In the genomic region with DNA sequence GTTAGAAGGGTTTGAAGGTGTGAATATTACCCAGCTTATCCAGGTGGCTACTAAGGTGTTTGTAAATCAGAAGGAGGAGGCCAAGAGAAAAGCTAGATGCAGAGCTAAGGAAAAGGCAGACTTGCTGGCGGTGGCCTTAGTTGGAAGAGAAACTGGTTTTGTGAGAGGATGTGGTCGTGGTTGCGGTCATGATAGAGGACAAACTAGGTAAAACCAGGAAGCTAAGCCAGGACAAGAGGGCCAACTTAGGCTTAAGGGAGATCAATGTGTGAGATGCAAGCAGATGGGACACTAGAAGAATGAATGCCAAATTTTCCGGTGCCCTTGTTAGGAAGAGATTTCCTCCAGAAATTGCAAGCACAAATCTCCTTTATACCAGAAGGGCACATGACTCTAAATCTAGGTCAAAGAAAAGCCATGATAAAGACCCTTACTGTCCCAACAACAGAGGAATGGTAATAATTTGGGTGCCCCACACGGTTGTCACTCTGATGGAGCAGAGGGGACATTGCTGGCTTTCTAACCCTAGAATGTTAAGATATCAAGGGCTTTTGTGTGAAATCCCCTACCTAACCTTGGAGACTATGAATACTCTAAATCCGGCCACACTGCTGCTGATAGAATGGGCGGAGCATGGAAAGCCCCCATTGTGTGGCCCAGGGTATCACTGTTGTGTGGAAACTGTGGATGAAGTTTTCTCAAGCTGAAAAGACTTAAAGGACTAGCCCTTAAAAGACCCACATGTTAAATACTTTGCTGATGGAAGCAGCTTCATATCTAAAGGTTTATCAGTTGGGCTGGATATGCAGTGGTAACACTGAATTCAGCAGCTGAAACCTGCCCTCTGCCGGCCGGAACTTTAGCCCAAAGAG, we compare ENCODE assay signal across 9 cellular contexts. TPM values are rescaled to one million over a fixed set of nuclear protein-coding genes. Genes with fewer than 3 reads are reported as not detected.
DNase-seq lines count a peak whose midpoint lies in the region; ATAC-seq and TF ChIP-seq lines count a peak whose summit lies in the region.
"Had no signal": no experiment of that assay in that cellular context is flagged by ENCODE, and none has a peak within 500 bp of the region (broad histone marks: within the 10 kb centered on the region; RNA-seq: fewer than 3 reads in every experiment).

No MANE protein-coding gene starts in this region.

- H3K27ac ChIP-seq in neuronal stem cell (replicated peaks; ENCODE audit: low read length) (no peak overlapping the region), uterus (no peak overlapping the region)

- no peak overlapping the region for H3K4me2 ChIP-seq in neuronal stem cell (ENCODE audit: insufficient read depth, low read length, poor library complexity, severe bottlenecking)

- no peak overlapping the region for H4K8ac ChIP-seq in neuronal stem cell (ENCODE audit: low read depth, low read length)

- H3K4me1 ChIP-seq in neuronal stem cell (ENCODE audit: control insufficient read depth in 2 of 2, insufficient read depth in 1 of 2, low read depth in 1 of 2, low read length in 2 of 2): no peaks in the 10 kb centered on the region
- H3K4me1 ChIP-seq in uterus: no peaks in the 10 kb centered on the region

- no peak for TF ChIP-seq POLR2A in uterus (IDR thresholded peaks at IDR 0.05)

- no peak overlapping the region for H2AK5ac ChIP-seq in neuronal stem cell (ENCODE audit: low read depth, low read length)

- H3K36me3 Mint-ChIP-seq in glutamatergic neuron (ENCODE audit: unreplicated experiment): peaks cover 27% of the 10 kb centered on the region

- H2AFZ ChIP-seq in neuronal stem cell (ENCODE audit: low read length): no peak overlapping the region

- H2BK15ac ChIP-seq in neuronal stem cell (ENCODE audit: low read length): no peak overlapping the region

- TF ChIP-seq CTCF in epithelial cell of proximal tubule (conservative IDR thresholded peaks at IDR 0.05; ENCODE audit: low read depth, low read length): peak; percentile 45
- no peak for TF ChIP-seq CTCF in glutamatergic neuron (IDR thresholded peaks at IDR 0.05; ENCODE audit: partially characterized antibody, unreplicated experiment)
- no peak for TF ChIP-seq CTCF in uterus (IDR thresholded peaks at IDR 0.05)

- no peaks in the 10 kb centered on the region for H3K36me3 ChIP-seq in neuronal stem cell (replicated peaks in 1 of 2; ENCODE audit: control insufficient read depth in 2 of 2, insufficient read depth in 2 of 2, low read length in 2 of 2)
- H3K36me3 ChIP-seq in uterus: no peaks in the 10 kb centered on the region

- WGBS in neuronal stem cell (ENCODE audit: extremely low coverage in 2 of 2, insufficient read length in 2 of 2, insufficient replicate concordance in 1 of 2), 2 donors: no CpG with 5 or more reads among the region's 9 CpGs

- H3K4me1 Mint-ChIP-seq in glutamatergic neuron (ENCODE audit: low read depth, unreplicated experiment): no peaks in the 10 kb centered on the region

- ATAC-seq in GM19023 (IDR thresholded peaks at IDR 0.05; ENCODE audit: unreplicated experiment): peak; percentile 56
- peak; percentile 57 for ATAC-seq in HG03159 (IDR thresholded peaks at IDR 0.05; ENCODE audit: unreplicated experiment)

- H3K9ac ChIP-seq in neuronal stem cell (ENCODE audit: low read depth, low read length, poor library complexity): no peak overlapping the region

- DNase-seq in DMS53 treated with DMSO at 0.1 percent for 48 hours (lab: John Stamatoyannopoulos, UW; ENCODE audit: unreplicated experiment): peak; percentile 9
- peak; percentile 15 for DNase-seq in SKM-1 (lab: John Stamatoyannopoulos, UW; ENCODE audit: unreplicated experiment)
- DNase-seq in epithelial cell of proximal tubule (ENCODE audit: low read depth): no peak
- DNase-seq in neuronal stem cell (ENCODE audit: low spot score): no peak
- DNase-seq in glutamatergic neuron: no peak
- DNase-seq in uterus: no peak

- no peak overlapping the region for H2BK5ac ChIP-seq in neuronal stem cell (ENCODE audit: low read length)

- no peak overlapping the region for H3K27ac Mint-ChIP-seq in glutamatergic neuron (ENCODE audit: unreplicated experiment)

- no peaks in the 10 kb centered on the region for H3K27me3 Mint-ChIP-seq in glutamatergic neuron (ENCODE audit: unreplicated experiment)

- H3K4me3 ChIP-seq in epithelial cell of proximal tubule (ENCODE audit: low read depth, low read length) (no peak overlapping the region), neuronal stem cell (ENCODE audit: low read length in 2 of 2) (no peak overlapping the region), uterus (no peak overlapping the region)
- H3K4me3 ChIP-seq: lung had no signal

- H2BK12ac ChIP-seq in neuronal stem cell (ENCODE audit: low read length): no peak overlapping the region

- no peak overlapping the region for H3K14ac ChIP-seq in neuronal stem cell (ENCODE audit: low read length)

- no peak overlapping the region for H3K4me3 Mint-ChIP-seq in glutamatergic neuron (ENCODE audit: unreplicated experiment)

- intact Hi-C loops in uterus (cut with DNase I; ENCODE audit: low total_unique reads): no loop called here

- H3K27me3 ChIP-seq in neuronal stem cell (ENCODE audit: control insufficient read depth in 3 of 3, insufficient read depth in 3 of 3, low read depth in 1 of 3, low read length in 3 of 3) (no peaks in the 10 kb centered on the region), uterus (no peaks in the 10 kb centered on the region)

- no peak overlapping the region for H4K91ac ChIP-seq in neuronal stem cell (ENCODE audit: low read depth, low read length, poor library complexity)

- no peaks in the 10 kb centered on the region for H3K79me1 ChIP-seq in neuronal stem cell (ENCODE audit: low read depth, low read length)

- H3K23ac ChIP-seq in neuronal stem cell (ENCODE audit: low read depth, low read length, poor library complexity): no peak overlapping the region

- H3K9me3 Mint-ChIP-seq in glutamatergic neuron (ENCODE audit: unreplicated experiment): peaks cover 12% of the 10 kb centered on the region

- no peak overlapping the region for H3K18ac ChIP-seq in neuronal stem cell (ENCODE audit: low read length)

- peaks cover 8 to 12% of the 10 kb centered on the region in 2 donors for H3K9me3 ChIP-seq in neuronal stem cell (replicated peaks in 1 of 2; ENCODE audit: control insufficient read depth in 2 of 2, insufficient read depth in 1 of 2, low read depth in 1 of 2, low read length in 2 of 2)
- H3K9me3 ChIP-seq in uterus: no peaks in the 10 kb centered on the region

- no peak overlapping the region for H3K4ac ChIP-seq in neuronal stem cell (ENCODE audit: low read length)

- no peak overlapping the region for H2BK120ac ChIP-seq in neuronal stem cell (ENCODE audit: low read depth, low read length)

RNA-seq across cellular contexts. Expression of a gene that starts 7.8 kb away (rescaled TPM):
- total RNA-seq in epithelial cell of proximal tubule (not detected in 2 replicates), glutamatergic neuron (ENCODE audit: unreplicated experiment) (not detected), uterus (not detected)
- polyA plus RNA-seq in neuronal stem cell (2013, experiment 1 of 2): not detected
- polyA plus RNA-seq in neuronal stem cell (2013, experiment 2 of 2): not detected

RNA-seq across cellular contexts. Expression of a gene that starts 53.6 kb away (rescaled TPM):
- 27.2 and 31.5 TPM in 2 replicates for total RNA-seq in epithelial cell of proximal tubule
- 18.1 TPM for polyA plus RNA-seq in neuronal stem cell (2013, experiment 1 of 2)
- polyA plus RNA-seq in neuronal stem cell (2013, experiment 2 of 2): 17.8 TPM
- 36.4 TPM for total RNA-seq in glutamatergic neuron (ENCODE audit: unreplicated experiment)
- 100 to 1,000 TPM in 2 of 4 donors, 10 to 100 TPM in 2; 53.5 to 122 (median 94.9) TPM for total RNA-seq in uterus

Comparison
In these comparisons a context has a peak if more than half of its experiments do, and no peak if none do; other contexts are left out.
1. DNase-seq: peak in DMS53 treated with DMSO at 0.1 percent for 48 hours (single experiment) and SKM-1 (single experiment); none in epithelial cell of proximal tubule (single experiment), neuronal stem cell (single experiment), glutamatergic neuron (single experiment) and uterus (0 of 2).